30 cellular contexts compared by ENCODE assay signal in genomic region chr21:31330144-31330483, GRCh38.
"Had no signal": no experiment of that assay in that cellular context is flagged by ENCODE, and none has a peak within 500 bp of the region (broad histone marks: within the 10 kb centered on the region; RNA-seq: fewer than 3 reads in every experiment).

No MANE protein-coding gene starts in this region.

- H2AFZ ChIP-seq: hepatocyte had no signal

- H3K27ac ChIP-seq: colonic mucosa, coronary artery, epithelial cell of prostate, esophagus muscularis mucosa, esophagus squamous epithelium, foreskin keratinocyte, gastrocnemius medialis, gastroesophageal sphincter, heart left ventricle, heart right ventricle, hepatocyte had no signal

- H3K79me2 ChIP-seq: hepatocyte had no signal

- DNase-seq: colonic mucosa; cortex of kidney; dermis blood vessel endothelial cell; dorsolateral prefrontal cortex; effector CD4-positive, alpha-beta T cell; effector CD8-positive, alpha-beta T cell; effector memory CD4-positive, alpha-beta T cell; effector memory CD8-positive, alpha-beta T cell; endodermal cell; erythroblast; esophagus squamous epithelium; foreskin fibroblast; foreskin keratinocyte; foreskin melanocyte; gastrocnemius medialis; glutamatergic neuron; head of caudate nucleus; heart left ventricle; heart right ventricle; hippocampal formation had no signal

- H3K9me3 ChIP-seq: colonic mucosa, esophagus squamous epithelium, gastrocnemius medialis had no signal

- H3K4me1 ChIP-seq: colonic mucosa, esophagus muscularis mucosa, foreskin keratinocyte, gastrocnemius medialis, gastroesophageal sphincter had no signal

- H3K4me3 Mint-ChIP-seq: dendritic cell treated with granulocyte-macrophage colony-stimulating factor and Interleukin-4, amounts not matched to agents 40 ng/mL and 50 ng/mL, for 4 days; effector memory CD8-positive, alpha-beta T cell; endodermal cell had no signal

- H3K36me3 ChIP-seq: colonic mucosa, esophagus muscularis mucosa, gastrocnemius medialis, gastroesophageal sphincter, heart left ventricle, heart right ventricle had no signal

- H3K4me3 ChIP-seq: colonic mucosa, coronary artery, dorsolateral prefrontal cortex, esophagus muscularis mucosa, esophagus squamous epithelium, gastrocnemius medialis, gastroesophageal sphincter, heart left ventricle, heart right ventricle, hepatocyte had no signal

- H3K27ac Mint-ChIP-seq: dendritic cell treated with granulocyte-macrophage colony-stimulating factor and Interleukin-4, amounts not matched to agents 40 ng/mL and 50 ng/mL, for 4 days; effector memory CD8-positive, alpha-beta T cell; endodermal cell had no signal

- H3K27me3 ChIP-seq: colonic mucosa, dorsolateral prefrontal cortex, esophagus muscularis mucosa, esophagus squamous epithelium, foreskin keratinocyte, gastrocnemius medialis, heart left ventricle, hepatocyte had no signal

- H3K27me3 Mint-ChIP-seq: dendritic cell treated with granulocyte-macrophage colony-stimulating factor and Interleukin-4, amounts not matched to agents 40 ng/mL and 50 ng/mL, for 4 days had no signal

- H3K4me2 ChIP-seq: hepatocyte had no signal

- FAIRE-seq: endometrium, endothelial cell of umbilical vein, frontal cortex had no signal

- H3K9me3 Mint-ChIP-seq: dendritic cell treated with granulocyte-macrophage colony-stimulating factor and Interleukin-4, amounts not matched to agents 40 ng/mL and 50 ng/mL, for 4 days had no signal

- ATAC-seq: effector memory CD8-positive, alpha-beta T cell; esophagus mucosa; foreskin keratinocyte; gastrocnemius medialis; gastroesophageal sphincter; heart left ventricle; heart right ventricle had no signal

- H3K4me1 Mint-ChIP-seq: endodermal cell had no signal
